ENCODE assay signal across 18 cellular contexts in genomic region chr11:87456499-87456898, GRCh38.
"Had no signal": no experiment of that assay in that cellular context is flagged by ENCODE, and none has a peak within 500 bp of the region (broad histone marks: within the 10 kb centered on the region; RNA-seq: fewer than 3 reads in every experiment).

No MANE protein-coding gene starts in this region.

- H3K27ac ChIP-seq: breast epithelium, gastroesophageal sphincter, heart left ventricle, sigmoid colon, thoracic aorta had no signal

- ATAC-seq: gastroesophageal sphincter; heart left ventricle; natural killer cell treated with Interleukin-12 subunit alpha and Interleukin-12 subunit beta and Interleukin-15 and Interleukin-18, amount 100 ng/mL, for 72 hours had no signal

- DNase-seq: activated CD4-positive, alpha-beta memory T cell treated with anti-CD3 and anti-CD28 coated beads for 36 hours; activated CD4-positive, alpha-beta T cell treated with anti-CD3 and anti-CD28 coated beads for 48 hours; activated effector memory CD4-positive, alpha-beta T cell treated with Interleukin-2 at 50 U/mL for 16 hours; activated naive CD4-positive, alpha-beta T cell treated with anti-CD3 and anti-CD28 coated beads for 36 hours; activated naive CD8-positive, alpha-beta T cell treated with anti-CD3 and anti-CD28 coated beads, Interleukin-2, amount 10 ng/mL, durations not matched to agents 7 days and 5 days; activated T-cell treated with anti-CD3 and anti-CD28 coated beads, Interleukin-2, amount 50 U/mL, for 48 hours; amniotic stem cell; effector memory CD4-positive, alpha-beta T cell; heart left ventricle; retina; sigmoid colon; stimulated activated CD4-positive, alpha-beta T cell treated with anti-CD3 and anti-CD28 coated beads, Interleukin-2, amount 100 ng/mL, for 48 hours; stimulated activated naive CD4-positive, alpha-beta T cell had no signal

- H3K27me3 ChIP-seq: breast epithelium, gastroesophageal sphincter, heart left ventricle, sigmoid colon had no signal

- H3K36me3 ChIP-seq: breast epithelium, gastroesophageal sphincter, heart left ventricle, sigmoid colon, thoracic aorta had no signal

- H3K9me3 ChIP-seq: breast epithelium, gastroesophageal sphincter, heart left ventricle, sigmoid colon, thoracic aorta had no signal

- H3K4me3 ChIP-seq: breast epithelium, gastroesophageal sphincter, heart left ventricle, sigmoid colon, smooth muscle cell, thoracic aorta had no signal

- H3K4me1 ChIP-seq: breast epithelium, gastroesophageal sphincter, heart left ventricle had no signal
